31 cellular contexts compared by ENCODE assay signal in genomic region chr14:85558505-85558904, GRCh38.
"Had no signal": no experiment of that assay in that cellular context is flagged by ENCODE, and none has a peak within 500 bp of the region (broad histone marks: within the 10 kb centered on the region; RNA-seq: fewer than 3 reads in every experiment).

No MANE protein-coding gene starts in this region.

- H3K27me3 ChIP-seq: adrenal gland, body of pancreas, brain microvascular endothelial cell, breast epithelium had no signal

- H3K27ac ChIP-seq: adrenal gland, body of pancreas, brain microvascular endothelial cell, breast epithelium, VCaP had no signal

- H3K9me3 ChIP-seq: adrenal gland, body of pancreas, breast epithelium had no signal

- H3K4me3 ChIP-seq: adrenal gland, body of pancreas, breast epithelium had no signal

- ATAC-seq: activated CD8-positive, alpha-beta T cell treated with anti-CD3 and anti-CD28 coated beads for 36 hours; activated naive CD4-positive, alpha-beta T cell treated with anti-CD3 and anti-CD28 coated beads, Interleukin-2, amount 50 U/mL, for 72 hours; activated T-cell treated with anti-CD3 and anti-CD28 coated beads, Interleukin-2, amount 50 U/mL, for 4 hours; activated T-cell treated with anti-CD3 and anti-CD28 coated beads, Interleukin-2, amount 50 U/mL, for 72 hours; activated T-helper 17 cell treated with anti-CD3 and anti-CD28 coated beads, Interleukin-2, amount 50 U/mL, for 72 hours; body of pancreas had no signal

- DNase-seq: activated B cell treated with CpG ODN at 0.5 μM for 24 hours; activated CD4-positive, alpha-beta memory T cell treated with anti-CD3 and anti-CD28 coated beads for 36 hours; activated CD4-positive, alpha-beta T cell treated with anti-CD3 and anti-CD28 coated beads for 4 hours; activated CD4-positive, alpha-beta T cell treated with anti-CD3 and anti-CD28 coated beads, Interleukin-2, amount 10 ng/mL, durations not matched to agents 24 days and 14 days; activated CD4-positive, alpha-beta T cell treated with anti-CD3 and anti-CD28 coated beads, Interleukin-2, amount 50 U/mL, for 1 hour; activated CD4-positive, alpha-beta T cell treated with anti-CD3 and anti-CD28 coated beads, Interleukin-2, amount 50 U/mL, for 4 hours; activated CD4-positive, CD25-positive, alpha-beta regulatory T cell treated with anti-CD3 and anti-CD28 coated beads, Interleukin-2, amount 50 U/mL, for 72 hours; activated CD8-positive, alpha-beta memory T cell treated with anti-CD3 and anti-CD28 coated beads, Interleukin-2, amount 50 U/mL, for 4 hours; activated CD8-positive, alpha-beta T cell treated with anti-CD3 and anti-CD28 coated beads for 36 hours; activated effector memory CD4-positive, alpha-beta T cell treated with anti-CD3 and anti-CD28 coated beads, Interleukin-2, amount 50 U/mL, for 16 hours; activated gamma-delta T cell treated with Interleukin-2 at 50 U/mL for 16 hours; activated naive CD4-positive, alpha-beta T cell; activated naive CD4-positive, alpha-beta T cell treated with anti-CD3 and anti-CD28 coated beads for 36 hours; activated naive CD4-positive, alpha-beta T cell treated with anti-CD3 and anti-CD28 coated beads, Interleukin-2, amount 50 U/mL, for 16 hours; activated naive CD8-positive, alpha-beta T cell treated with anti-CD3 and anti-CD28 coated beads for 36 hours; activated T-cell treated with anti-CD3 and anti-CD28 coated beads for 4 hours; activated T-cell treated with anti-CD3 and anti-CD28 coated beads, Interleukin-2, amount 50 U/mL, for 1 hour; activated T-cell treated with anti-CD3 and anti-CD28 coated beads, Interleukin-2, amount 50 U/mL, for 4 hours; activated T-cell treated with anti-CD3 and anti-CD28 coated beads, Interleukin-2, amount 50 U/mL, for 72 hours; adrenal gland; amniotic stem cell; aorta; body of pancreas; brain microvascular endothelial cell; central memory CD4-positive, alpha-beta T cell; T-helper 2 cell; T-helper 9 cell had no signal

- H3K36me3 ChIP-seq: adrenal gland, brain microvascular endothelial cell, breast epithelium had no signal
